In the genomic region with DNA sequence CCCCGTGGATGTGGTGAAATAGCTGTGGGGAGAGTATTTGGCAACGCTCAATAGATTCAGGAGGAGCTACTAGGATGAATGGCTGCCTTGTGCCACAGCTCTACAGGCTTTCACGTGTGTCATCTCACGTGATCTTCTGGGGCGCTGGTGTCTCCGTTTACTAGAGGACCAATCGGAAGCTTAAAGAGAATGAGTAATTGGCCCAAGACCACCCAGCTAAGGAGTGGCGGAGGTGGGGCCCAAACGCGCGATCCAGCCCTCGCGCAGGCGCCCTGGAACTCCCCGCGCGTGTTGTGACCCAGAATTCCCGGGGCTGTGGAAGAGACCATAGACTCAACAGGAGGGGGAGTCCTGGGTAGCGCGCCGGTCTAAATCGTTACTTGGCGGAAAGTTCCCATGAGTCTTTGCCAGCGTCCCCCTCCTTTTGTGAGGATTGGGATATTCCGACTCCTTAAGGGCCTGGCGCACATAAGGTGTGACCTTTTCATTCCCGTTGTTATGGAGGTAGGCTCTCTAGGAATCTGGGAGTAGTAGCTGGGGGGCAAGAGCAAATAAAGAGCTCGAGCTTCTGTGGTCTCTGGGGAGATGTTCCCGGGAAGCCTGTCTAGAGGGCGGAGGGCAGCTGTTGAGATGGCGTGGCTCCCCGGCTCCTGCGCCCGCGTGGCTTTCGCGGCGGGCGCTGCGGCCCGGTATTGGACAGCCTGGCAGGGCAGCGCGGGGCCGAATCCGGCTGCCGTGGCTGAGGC, we compare ENCODE assay signal across 8 cellular contexts. TPM values are rescaled to one million over a fixed set of nuclear protein-coding genes. Genes with fewer than 3 reads are reported as not detected.
DNase-seq lines count a peak whose midpoint lies in the region; ATAC-seq and TF ChIP-seq lines count a peak whose summit lies in the region.

No MANE protein-coding gene starts in this region.

- H3K4me3 Mint-ChIP-seq in H9 (peak overlapping the region; percentile 99), nephron (peak overlapping the region; percentile 99 to 100 (median 99))

- no peak overlapping the region for H3K23ac ChIP-seq in H9 (ENCODE audit: insufficient read length, low read depth, low read length)

- H3K27me3 ChIP-seq in H9 (ENCODE audit: insufficient read depth, low read length) = no peaks in the 10 kb centered on the region

- H3K9me3 ChIP-seq in ES-I3 (ENCODE audit: control insufficient read depth, insufficient read depth, low read length) = no peaks in the 10 kb centered on the region
- H3K9me3 ChIP-seq in H9 (ENCODE audit: control insufficient read depth, low read depth, low read length) = no peaks in the 10 kb centered on the region

- H3K4me1 Mint-ChIP-seq in H9 = peaks cover 46 to 59% of the 10 kb centered on the region in 2 experiments
- H3K4me1 Mint-ChIP-seq in nephron = peaks cover 43% of the 10 kb centered on the region

- peak overlapping the region; percentile 74 for H3K27ac ChIP-seq in H9 (ENCODE audit: insufficient read length, low read depth, low read length)

- H3K4me1 ChIP-seq in ES-I3 (ENCODE audit: insufficient read depth, low read length) (peaks cover 10% of the 10 kb centered on the region), H9 (ENCODE audit: insufficient read depth, low read length) (0 out of 2 replicates have a peak, but pooled peaks cover 4% of the 10 kb centered on the region)

- no peak overlapping the region for H2BK15ac ChIP-seq in H9 (ENCODE audit: low read depth, low read length)

- H3K9ac ChIP-seq in ES-I3 (ENCODE audit: low read depth, low read length) (peak overlapping the region; percentile 96), H9 (ENCODE audit: extremely low read depth, insufficient read length, low read length) (peak overlapping the region; percentile 99)

- DNase-seq in H9 = peak; percentile 100
- peak; percentile 98 for DNase-seq in M059J (ENCODE audit: low read depth)
- DNase-seq in activated effector memory CD4-positive, alpha-beta T cell treated with anti-CD3 and anti-CD28 coated beads, Interleukin-2, amount 50 U/mL, for 16 hours = peak; percentile 98
- peak; percentile 99 for DNase-seq in fibroblast of the conjunctiva (ENCODE audit: low read depth)
- peak; percentile 94 for DNase-seq in stimulated activated naive CD8-positive, alpha-beta T cell treated with anti-CD3 and anti-CD28 coated beads, Interleukin-15, Interleukin-2, amounts not matched to agents 100 U/mL and 50 U/mL, for 24 hours

- H3K27ac Mint-ChIP-seq in H9 (peak overlapping the region; percentile 98 to 100 (median 98)), nephron (peak overlapping the region; percentile 96 to 98 (median 97))

- H3K4ac ChIP-seq in H9 (ENCODE audit: low read depth, low read length) = no peak overlapping the region

- no peak overlapping the region for H2BK120ac ChIP-seq in H9 (ENCODE audit: low read depth, low read length, poor library complexity, severe bottlenecking)

- peaks cover 5% of the 10 kb centered on the region; the same call in 1 of the 2 replicates for H3K79me2 ChIP-seq in H9 (ENCODE audit: insufficient read depth, low read length)

- H3K23me2 ChIP-seq in H9 (ENCODE audit: insufficient read length, low read depth, low read length, poor library complexity, severe bottlenecking) = peaks cover 9% of the 10 kb centered on the region

- H3K9me3 Mint-ChIP-seq in H9 (peaks cover 0 to 2% of the 10 kb centered on the region in 2 experiments; a peak in 1 of 5 replicates), nephron (no peaks in the 10 kb centered on the region)

- ATAC-seq in stimulated activated naive CD8-positive, alpha-beta T cell treated with anti-CD3 and anti-CD28 coated beads, Interleukin-15, Interleukin-2, amounts not matched to agents 100 U/mL and 50 U/mL, for 24 hours = peak; percentile 89

- H2AFZ ChIP-seq in H9 (ENCODE audit: low read length) = no peak overlapping the region

- H2BK12ac ChIP-seq in H9 (ENCODE audit: insufficient read length, low read depth, low read length) = no peak overlapping the region

- H4K91ac ChIP-seq in H9 (ENCODE audit: insufficient read length, low read depth, low read length) = no peak overlapping the region

- H3K36me3 ChIP-seq in ES-I3 (ENCODE audit: insufficient read depth, low read length) = peaks cover 36% of the 10 kb centered on the region

- H3T11ph ChIP-seq in H9 (ENCODE audit: low read length) = no peak overlapping the region

- peaks cover 2% of the 10 kb centered on the region for H3K27me3 Mint-ChIP-seq in H9 (ENCODE audit: low read depth)
- no peaks in the 10 kb centered on the region for H3K27me3 Mint-ChIP-seq in nephron (ENCODE audit: low read depth)

- peaks cover 9% of the 10 kb centered on the region for H3K79me1 ChIP-seq in H9 (ENCODE audit: insufficient read depth, low read depth, low read length, poor library complexity, severe bottlenecking)

- H3K56ac ChIP-seq in H9 (ENCODE audit: insufficient read length, low read depth, low read length) = no peak overlapping the region

- peak overlapping the region; percentile 97 for H3K4me2 ChIP-seq in H9 (ENCODE audit: insufficient read depth, insufficient read length, low read length)

- peak overlapping the region; percentile 89 for H4K5ac ChIP-seq in H9 (ENCODE audit: insufficient read length, low read depth, low read length)

- peak overlapping the region; percentile 1 for H2BK5ac ChIP-seq in H9 (ENCODE audit: insufficient read length, low read length)

- H4K20me1 ChIP-seq in H9 (ENCODE audit: control insufficient read depth, insufficient read depth, insufficient read length) = no peaks in the 10 kb centered on the region

- H2BK20ac ChIP-seq in H9 (ENCODE audit: low read depth, low read length, poor library complexity, severe bottlenecking) = no peak overlapping the region

- no peak overlapping the region for H4K8ac ChIP-seq in H9 (replicated peaks; ENCODE audit: insufficient read length, low read depth, low read length)

- no peak overlapping the region for H2AK5ac ChIP-seq in H9 (ENCODE audit: insufficient read length, low read length)

- TF ChIP-seq CTCF in H9 (conservative IDR thresholded peaks at IDR 0.05) = no peak
- TF ChIP-seq CTCF in nephron (IDR thresholded peaks at IDR 0.05; ENCODE audit: unreplicated experiment in 3 of 3) = no peak

- peak overlapping the region; percentile 65 for H3K18ac ChIP-seq in H9 (ENCODE audit: insufficient read length, low read depth, low read length)

- TF ChIP-seq POLR2A in Raji (IDR thresholded peaks at IDR 0.05; ENCODE audit: insufficient read depth, low read depth, low read length) = peak; percentile 89

- no CpG with 5 or more reads among the region's 46 CpGs for WGBS in H9 (ENCODE audit: extremely low coverage, insufficient read length, low lambda C conversion rate)

- H3K14ac ChIP-seq in H9 (ENCODE audit: insufficient read depth, low read length) = peak overlapping the region; percentile 71; the same call in 1 of the 2 replicates

- H3K36me3 Mint-ChIP-seq in H9 (ENCODE audit: insufficient read depth in 1 of 3, low read depth in 3 of 3) = peaks cover 39 to 48% (median 48%) of the 10 kb centered on the region in 3 experiments
- H3K36me3 Mint-ChIP-seq in nephron (ENCODE audit: low read depth) = peaks cover 35% of the 10 kb centered on the region

RNA-seq across cellular contexts. Expression of a gene that starts 23.4 kb away (rescaled TPM):
- 1.0 and 1.1 TPM in 2 replicates for total RNA-seq in H9 (2021)
- total RNA-seq in M059J (2014; rRNA removed; shearing (Covaris generic)) = 2.5 and 4.1 TPM in 2 replicates

RNA-seq across cellular contexts. Expression of a gene that starts 53.3 kb away (rescaled TPM):
- total RNA-seq in H9 (2021) = 9.4 and 10.1 TPM in 2 replicates
- 1.1 and 1.6 TPM in 2 replicates for total RNA-seq in M059J (2014; rRNA removed; shearing (Covaris generic))

RNA-seq across cellular contexts. Expression of a gene that starts 57.8 kb away (rescaled TPM):
- 1,609 and 1,663 TPM in 2 replicates for total RNA-seq in H9 (2021)
- 1,843 and 2,251 TPM in 2 replicates for total RNA-seq in M059J (2014; rRNA removed; shearing (Covaris generic))

Comparison
In these comparisons a context has a peak if more than half of its experiments do, and no peak if none do; other contexts are left out.
1. Peak in every context shown above with its lines: DNase-seq, ATAC-seq and H3K27ac ChIP-seq.